29 cellular contexts compared by ENCODE assay signal in genomic region chr3:176359211-176359610, GRCh38.
A peak's percentile ranks its signal among the peaks of the same experiment; 100 is the strongest.
DNase-seq lines count a peak whose midpoint lies in the region; ATAC-seq and TF ChIP-seq lines count a peak whose summit lies in the region.
"Had no signal": no experiment of that assay in that cellular context is flagged by ENCODE, and none has a peak within 500 bp of the region (broad histone marks: within the 10 kb centered on the region; RNA-seq: fewer than 3 reads in every experiment).

No MANE protein-coding gene starts in this region.

- H3K36me3 ChIP-seq in A673 (ENCODE audit: insufficient read depth, low read length, poor library complexity, severe bottlenecking) (no peaks in the 10 kb centered on the region), mammary epithelial cell (ENCODE audit: insufficient read depth, low read length) (no peaks in the 10 kb centered on the region)
- H3K36me3 ChIP-seq: adrenal gland, colonic mucosa, esophagus muscularis mucosa, SJCRH30, stomach had no signal

- H3K79me2 ChIP-seq in mammary epithelial cell (ENCODE audit: insufficient read depth, low read length) = no peaks in the 10 kb centered on the region

- no peak overlapping the region for H2AFZ ChIP-seq in mammary epithelial cell (ENCODE audit: low read depth, low read length)

- H3K4me1 ChIP-seq in A673 (ENCODE audit: insufficient read depth, low read length, poor library complexity, severe bottlenecking) = no peaks in the 10 kb centered on the region
- H3K4me1 ChIP-seq in mammary epithelial cell (ENCODE audit: insufficient read depth, low read length) = no peaks in the 10 kb centered on the region
- H3K4me1 ChIP-seq: adrenal gland, colonic mucosa, esophagus muscularis mucosa, SJCRH30, stomach had no signal

- H3K4me3 Mint-ChIP-seq in activated T-cell treated with anti-CD3 and anti-CD28 coated beads, Interleukin-2, amount 50 U/mL, for 4 hours = no peak overlapping the region
- H3K4me3 Mint-ChIP-seq: CD8-positive, alpha-beta memory T cell; effector memory CD8-positive, alpha-beta T cell; nephron had no signal

- dilution Hi-C loops in mammary epithelial cell (cut with HindIII; ENCODE audit: low sequenced_read_pairs) = no loop called here

- BruUV-seq in A673 (replicated peaks; lab: Mats Ljungman, UMichigan) = no TSS peak
- no TSS peak for BruUV-seq in mammary epithelial cell (replicated peaks; lab: Mats Ljungman, UMichigan)

- in situ Hi-C loops in mammary epithelial cell (cut with MboI; ENCODE audit: low sequenced_read_pairs in 2 of 2) = no loop called here

- WGBS in mammary epithelial cell (ENCODE audit: low coverage, missing lambda C conversion rate) = 75% methylated on average over 3 of the region's 3 CpGs

- no peak overlapping the region for H3K4me2 ChIP-seq in mammary epithelial cell (ENCODE audit: insufficient read depth, low read depth, low read length)

- H3K27ac ChIP-seq in A673 (ENCODE audit: low read depth, low read length, poor library complexity, severe bottlenecking) (no peak overlapping the region), VCaP (no peak overlapping the region), mammary epithelial cell (ENCODE audit: insufficient read depth, low read depth, low read length) (no peak overlapping the region)
- H3K27ac ChIP-seq: adrenal gland, colonic mucosa, esophagus muscularis mucosa, HL-60, SJCRH30, stomach had no signal

- no peak for ATAC-seq in activated T-cell treated with anti-CD3 and anti-CD28 coated beads, Interleukin-2, amount 50 U/mL, for 4 hours
- ATAC-seq in GM21576 (IDR thresholded peaks at IDR 0.05; ENCODE audit: unreplicated experiment) (no peak), HG02798 (IDR thresholded peaks at IDR 0.05; ENCODE audit: poor library complexity, unreplicated experiment) (no peak)
- ATAC-seq: effector memory CD8-positive, alpha-beta T cell; HepG2; Panc1 had no signal

- H3K4me1 Mint-ChIP-seq in activated T-cell treated with anti-CD3 and anti-CD28 coated beads, Interleukin-2, amount 50 U/mL, for 4 hours (ENCODE audit: low read depth) = no peaks in the 10 kb centered on the region
- H3K4me1 Mint-ChIP-seq: CD8-positive, alpha-beta memory T cell had no signal

- H3K9me3 ChIP-seq in A673 (ENCODE audit: low read depth, low read length, poor library complexity, severe bottlenecking) = no peaks in the 10 kb centered on the region
- no peaks in the 10 kb centered on the region for H3K9me3 ChIP-seq in mammary epithelial cell (replicated peaks; ENCODE audit: insufficient read depth, low read length)
- H3K9me3 ChIP-seq: adrenal gland, colonic mucosa, esophagus muscularis mucosa, SJCRH30 had no signal

- DNase-seq in A673 (ENCODE audit: low spot score) (peak; percentile 1), HT-29 (ENCODE audit: low spot score) (peak; percentile 4), iPS-NIHi7 (ENCODE audit: extremely low spot score) (peak; percentile 45), mammary epithelial cell (no peak)
- DNase-seq in activated T-cell treated with anti-CD3 and anti-CD28 coated beads, Interleukin-2, amount 50 U/mL, for 4 hours = no peak
- DNase-seq: activated CD4-positive, alpha-beta T cell treated with anti-CD3 and anti-CD28 coated beads for 48 hours; activated naive CD4-positive, alpha-beta T cell; activated T-cell treated with anti-CD3 and anti-CD28 coated beads, Interleukin-2, amount 50 U/mL, for 48 hours; adrenal gland; CD8-positive, alpha-beta memory T cell; colonic mucosa; DMS153; effector memory CD8-positive, alpha-beta T cell; GDM1; NCI-H1105 treated with DMSO at 0.1 percent for 48 hours; NCI-H446; posterior cingulate gyrus; SJCRH30; stomach; T-helper 1 cell; trophoblast cell had no signal

- H3K27me3 Mint-ChIP-seq in activated T-cell treated with anti-CD3 and anti-CD28 coated beads, Interleukin-2, amount 50 U/mL, for 4 hours (ENCODE audit: low read depth) = no peaks in the 10 kb centered on the region
- H3K27me3 Mint-ChIP-seq: CD8-positive, alpha-beta memory T cell; effector memory CD8-positive, alpha-beta T cell had no signal

- CTCF ChIA-PET in A673 (lab: Charles Lee) (no interaction called here), mammary epithelial cell (lab: Charles Lee; ENCODE audit: low non-redundant PET) (no interaction called here)

- intact Hi-C loops in A673 (cut with micrococcal nuclease; ENCODE audit: unreplicated experiment) (no loop called here), mammary epithelial cell (cut with micrococcal nuclease) (no loop called here)

- peaks cover 12% of the 10 kb centered on the region for H3K9me3 Mint-ChIP-seq in activated T-cell treated with anti-CD3 and anti-CD28 coated beads, Interleukin-2, amount 50 U/mL, for 4 hours
- H3K9me3 Mint-ChIP-seq: nephron had no signal

- H4K20me1 ChIP-seq in mammary epithelial cell (ENCODE audit: insufficient read depth, low read length) = no peaks in the 10 kb centered on the region

- H3K27me3 ChIP-seq in A673 (replicated peaks; ENCODE audit: insufficient read depth, low read depth, low read length, poor library complexity) = no peaks in the 10 kb centered on the region
- no peaks in the 10 kb centered on the region for H3K27me3 ChIP-seq in mammary epithelial cell (ENCODE audit: insufficient read depth, low read length)
- H3K27me3 ChIP-seq: adrenal gland, colonic mucosa, esophagus muscularis mucosa, SJCRH30, stomach had no signal

- no peak overlapping the region for H3K9ac ChIP-seq in mammary epithelial cell (ENCODE audit: insufficient read depth, low read length)

- POLR2A ChIA-PET in A673 (lab: Charles Lee; ENCODE audit: low non-redundant PET) = no interaction called here

- TF ChIP-seq CTCF in A673 (conservative IDR thresholded peaks at IDR 0.05; ENCODE audit: low read depth, low read length) (peak; percentile 48), VCaP (conservative IDR thresholded peaks at IDR 0.05) (peak; percentile 28; the same call in 1 of the 2 replicates), mammary epithelial cell (conservative IDR thresholded peaks at IDR 0.05 in 1 of 2, IDR thresholded peaks at IDR 0.05 in 1 of 2; ENCODE audit: extremely low read depth in 1 of 2, insufficient read depth in 1 of 2, low read depth in 1 of 2, low read length in 2 of 2) (no peak)

- no peaks in the 10 kb centered on the region for H3K36me3 Mint-ChIP-seq in activated T-cell treated with anti-CD3 and anti-CD28 coated beads, Interleukin-2, amount 50 U/mL, for 4 hours (ENCODE audit: insufficient read depth)
- H3K36me3 Mint-ChIP-seq: CD8-positive, alpha-beta memory T cell had no signal

- H3K4me3 ChIP-seq in A673 (ENCODE audit: low read depth, low read length, poor library complexity, severe bottlenecking) (no peak overlapping the region), mammary epithelial cell (replicated peaks in 1 of 3; ENCODE audit: insufficient read depth in 1 of 3, low read depth in 2 of 3, low read length in 3 of 3) (no peak overlapping the region)
- H3K4me3 ChIP-seq: adrenal gland, colonic mucosa, esophagus muscularis mucosa, SJCRH30, stomach had no signal

Comparison
In these comparisons a context has a peak if more than half of its experiments do, and no peak if none do; other contexts are left out.
1. DNase-seq: peak in A673 (single experiment), HT-29 (single experiment) and iPS-NIHi7 (single experiment); none in mammary epithelial cell (single experiment) and activated T-cell treated with anti-CD3 and anti-CD28 coated beads, Interleukin-2, amount 50 U/mL, for 4 hours (single experiment).
2. CTCF ChIP-seq: peak in A673 (single experiment) and VCaP (single experiment); none in mammary epithelial cell (0 of 2).